17 cellular contexts compared by ENCODE assay signal in the genomic region with DNA sequence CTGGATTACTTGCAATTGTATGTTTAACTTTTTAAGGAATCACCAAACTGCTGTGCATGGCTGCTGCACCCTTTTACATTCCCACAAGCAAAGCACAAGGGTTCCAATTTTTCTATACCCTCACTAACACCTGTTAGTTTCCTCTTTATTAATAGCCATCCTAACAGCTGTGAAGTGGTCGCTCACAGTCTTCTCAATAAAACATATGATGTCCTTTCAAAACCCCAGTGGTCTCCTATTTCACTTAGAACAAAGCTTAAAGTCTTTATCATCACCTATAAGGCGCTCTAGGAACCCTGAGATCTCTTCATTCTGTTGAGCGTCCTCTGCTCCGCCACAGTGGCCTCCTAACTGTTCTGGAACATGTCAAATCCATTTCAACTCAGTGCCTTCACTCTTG.
"Had no signal": no experiment of that assay in that cellular context is flagged by ENCODE, and none has a peak within 500 bp of the region (broad histone marks: within the 10 kb centered on the region; RNA-seq: fewer than 3 reads in every experiment).

No MANE protein-coding gene starts in this region.

- DNase-seq: cerebellar nuclear complex; dermis blood vessel endothelial cell; foreskin keratinocyte; head of caudate nucleus; hippocampal formation; psoas muscle; retina; right lobe of liver; stimulated activated CD4-positive, alpha-beta T cell treated with anti-CD3 and anti-CD28 coated beads, Interleukin-2, amount 100 ng/mL, for 24 hours; stimulated activated CD4-positive, alpha-beta T cell treated with anti-CD3 and anti-CD28 coated beads, Interleukin-4, amount 100 ng/mL, for 4 hours; stimulated activated naive CD4-positive, alpha-beta T cell; stomach; substantia nigra; transverse colon had no signal

- ATAC-seq: foreskin keratinocyte, psoas muscle had no signal

- H3K27me3 ChIP-seq: foreskin keratinocyte, neutrophil, right lobe of liver, stomach, transverse colon had no signal

- H3K27ac ChIP-seq: foreskin keratinocyte, neutrophil, psoas muscle, right lobe of liver, skin epidermis, stomach, thoracic aorta, transverse colon had no signal

- H3K9me3 ChIP-seq: neutrophil, psoas muscle, right lobe of liver, stomach, thoracic aorta, transverse colon had no signal

- H3K36me3 ChIP-seq: neutrophil, right lobe of liver, stomach, thoracic aorta, transverse colon had no signal

- H3K4me3 ChIP-seq: psoas muscle, right lobe of liver, skin epidermis, stomach, thoracic aorta, transverse colon had no signal

- H3K4me1 ChIP-seq: psoas muscle, stomach, transverse colon had no signal
